In genomic region chr1:183470961-183471747, GRCh38 we compare ENCODE assay signal across 8 cellular contexts. TPM values are rescaled to one million over a fixed set of nuclear protein-coding genes. Genes with fewer than 3 reads are reported as not detected.
DNase-seq lines count a peak whose midpoint lies in the region; ATAC-seq and FAIRE-seq lines count a peak whose summit lies in the region.

No MANE protein-coding gene starts in this region.

- 0 to 1% methylated on average over 47 of the region's 47 CpGs for WGBS in ectodermal cell, 2 experiments

- POLR2A ChIA-PET in activated CD4-positive, alpha-beta memory T cell treated with anti-CD3 and anti-CD28 coated beads for 36 hours (lab: Charles Lee), result interaction anchor here (0.6 to 1.6 kb wide), 3 partner anchors 11 to 164 kb away, joined by 3 to 5 read pairs (median 4); partner anchors contain the start of gene ARPC5

- peaks cover 35% of the 10 kb centered on the region for H4K20me1 ChIP-seq in BLaER1

- H3K27ac ChIP-seq in BLaER1 (peak overlapping the region; percentile 100), ectodermal cell (ENCODE audit: insufficient read depth, low read depth, low read length, poor library complexity, severe bottlenecking) (peak overlapping the region; percentile 97)

- peak overlapping the region; percentile 94 for H3K4me2 ChIP-seq in BLaER1

- no peaks in the 10 kb centered on the region for H3K9me3 Mint-ChIP-seq in activated CD4-positive, alpha-beta memory T cell treated with anti-CD3 and anti-CD28 coated beads for 36 hours

- peak; percentile 26 for ATAC-seq in HG03469 (IDR thresholded peaks at IDR 0.05; ENCODE audit: unreplicated experiment)

- H3K4me3 ChIP-seq in BLaER1 (peak overlapping the region; percentile 98), ectodermal cell (ENCODE audit: insufficient read depth, low read depth, low read length) (peak overlapping the region; percentile 99)

- no peaks in the 10 kb centered on the region for H3K36me3 ChIP-seq in BLaER1
- no peaks in the 10 kb centered on the region for H3K36me3 ChIP-seq in ectodermal cell (ENCODE audit: control insufficient read depth, insufficient read depth, low read length)

- intact Hi-C loops in activated CD4-positive, alpha-beta memory T cell treated with anti-CD3 and anti-CD28 coated beads for 36 hours (cut with micrococcal nuclease), result loop anchor here (1.0 to 10.0 kb wide), 17 partner anchors 72 to 1686 kb away; partner anchors contain the start of genes ARPC5, EDEM3, NCF2 and NIBAN1

- peak overlapping the region; percentile 99 for H3K27ac Mint-ChIP-seq in activated CD4-positive, alpha-beta memory T cell treated with anti-CD3 and anti-CD28 coated beads for 36 hours

- peaks cover 42% of the 10 kb centered on the region for H3K4me1 ChIP-seq in BLaER1
- H3K4me1 ChIP-seq in ectodermal cell (ENCODE audit: control insufficient read depth, insufficient read depth, low read length), result peaks cover 11% of the 10 kb centered on the region

- no peaks in the 10 kb centered on the region for H3K9me3 ChIP-seq in BLaER1
- H3K9me3 ChIP-seq in ectodermal cell (ENCODE audit: control insufficient read depth, low read length), result no peaks in the 10 kb centered on the region

- H3K36me3 Mint-ChIP-seq in activated CD4-positive, alpha-beta memory T cell treated with anti-CD3 and anti-CD28 coated beads for 36 hours, result no peaks in the 10 kb centered on the region

- FAIRE-seq in GM19239 (lab: Jason Lieb, UNC), result no peak

- H3K27me3 ChIP-seq in BLaER1 (no peaks in the 10 kb centered on the region), ectodermal cell (ENCODE audit: control insufficient read depth, insufficient read depth, low read length, poor library complexity, severe bottlenecking) (no peaks in the 10 kb centered on the region)

- H3K4me1 Mint-ChIP-seq in activated CD4-positive, alpha-beta memory T cell treated with anti-CD3 and anti-CD28 coated beads for 36 hours (ENCODE audit: low read depth), result peaks cover 20% of the 10 kb centered on the region

- DNase-seq in GM19239 (ENCODE audit: insufficient read length, low spot score) (peak; percentile 20), NCI-H748 (lab: John Stamatoyannopoulos, UW; ENCODE audit: unreplicated experiment) (peak; percentile 91), medulla oblongata (ENCODE audit: extremely low spot score) (peak; percentile 84)
- peak; percentile 82 for DNase-seq in activated CD4-positive, alpha-beta memory T cell treated with anti-CD3 and anti-CD28 coated beads for 36 hours
- DNase-seq in stimulated activated CD8-positive, alpha-beta memory T cell treated with anti-CD3 and anti-CD28 coated beads, Interleukin-12 subunit alpha, Interleukin-12 subunit beta, amount 100 ng/mL, for 1 hour (ENCODE audit: low read depth), result peak; percentile 37

- CTCF ChIA-PET in activated CD4-positive, alpha-beta memory T cell treated with anti-CD3 and anti-CD28 coated beads for 36 hours (lab: Charles Lee), result interaction anchor here (0.6 to 2.3 kb wide), 6 partner anchors 8 to 543 kb away, joined by 3 to 6 read pairs (median 4); no protein-coding TSS in a partner anchor

- peak overlapping the region; percentile 85 for H3K4me3 Mint-ChIP-seq in activated CD4-positive, alpha-beta memory T cell treated with anti-CD3 and anti-CD28 coated beads for 36 hours

- H3K9ac ChIP-seq in BLaER1, result peak overlapping the region; percentile 99

- H3K27me3 Mint-ChIP-seq in activated CD4-positive, alpha-beta memory T cell treated with anti-CD3 and anti-CD28 coated beads for 36 hours, result no peaks in the 10 kb centered on the region

RNA-seq across cellular contexts. Expression of gene SMG7, which starts 1.1 kb away (rescaled TPM):
- total RNA-seq in activated CD4-positive, alpha-beta memory T cell treated with anti-CD3 and anti-CD28 coated beads for 36 hours, result 10 to 100 TPM; 45.5 to 46.2 TPM
- 69.2 TPM for polyA plus RNA-seq in ectodermal cell (2013, experiment 1 of 4)
- polyA plus RNA-seq in ectodermal cell (2013, experiment 2 of 4), result 66.1 TPM
- 50.4 TPM for polyA plus RNA-seq in ectodermal cell (2013, experiment 3 of 4)
- 56.7 TPM for polyA plus RNA-seq in ectodermal cell (2013, experiment 4 of 4)

RNA-seq across cellular contexts. Expression of gene NMNAT2, which starts 53.0 kb away (rescaled TPM):
- total RNA-seq in activated CD4-positive, alpha-beta memory T cell treated with anti-CD3 and anti-CD28 coated beads for 36 hours, result not detected
- 3.2 TPM for polyA plus RNA-seq in ectodermal cell (2013, experiment 1 of 4)
- 3.6 TPM for polyA plus RNA-seq in ectodermal cell (2013, experiment 2 of 4)
- 4.1 TPM for polyA plus RNA-seq in ectodermal cell (2013, experiment 3 of 4)
- 6.8 TPM for polyA plus RNA-seq in ectodermal cell (2013, experiment 4 of 4)

Comparison
In these comparisons a context has a peak if more than half of its experiments do, and no peak if none do; other contexts are left out.
1. Peak in every context shown above with its lines: DNase-seq, ATAC-seq, H3K4me3 ChIP-seq and H3K27ac ChIP-seq.
2. DNase-seq: peak in every context shown above with its lines; median percentile 91 in NCI-H748; 84 in medulla oblongata; 82 in activated CD4-positive, alpha-beta memory T cell treated with anti-CD3 and anti-CD28 coated beads for 36 hours; 37 in stimulated activated CD8-positive, alpha-beta memory T cell treated with anti-CD3 and anti-CD28 coated beads, Interleukin-12 subunit alpha, Interleukin-12 subunit beta, amount 100 ng/mL, for 1 hour; 20 in GM19239.